Comparison of ENCODE assay signal across 8 cellular contexts in the genomic region with DNA sequence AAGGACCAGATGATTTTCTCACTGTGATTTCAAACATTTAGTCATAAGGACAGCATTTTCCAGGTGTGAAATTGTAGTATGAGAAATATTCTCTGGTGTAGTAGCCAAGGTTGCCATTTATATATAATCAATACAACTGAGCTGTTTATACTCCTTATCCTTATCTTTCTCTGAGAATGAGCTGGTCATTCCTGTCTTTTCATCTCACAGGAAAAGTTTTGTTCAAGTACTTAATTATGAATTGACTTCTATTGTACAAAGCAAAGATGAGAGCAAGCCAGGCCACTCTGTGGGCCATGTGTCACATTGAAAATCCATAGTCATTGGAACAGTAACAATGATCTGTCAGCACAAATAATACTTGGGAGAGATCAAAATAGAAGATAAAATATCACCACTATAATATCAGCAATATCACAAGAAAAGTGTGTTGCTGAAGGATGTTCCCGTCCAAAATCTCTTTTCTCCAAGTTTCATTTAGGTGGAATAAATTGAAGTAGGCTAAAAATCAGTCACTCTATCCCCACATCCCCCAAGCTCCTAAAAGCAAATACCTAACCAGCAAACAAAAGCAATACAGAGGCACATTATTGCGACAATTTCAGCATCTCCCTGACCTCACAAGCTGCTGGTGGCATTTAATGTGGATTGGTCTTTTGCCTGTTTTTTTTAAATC. TPM values are rescaled to one million over a fixed set of nuclear protein-coding genes. Genes with fewer than 3 reads are reported as not detected.
"Had no signal": no experiment of that assay in that cellular context is flagged by ENCODE, and none has a peak within 500 bp of the region (broad histone marks: within the 10 kb centered on the region; RNA-seq: fewer than 3 reads in every experiment).

No MANE protein-coding gene starts in this region.

- DNase-seq: H9, HCEC 1CT, IMR-90 had no signal

- FAIRE-seq: H1, H54, HTR-8/SVneo had no signal

- ATAC-seq: GM23338 had no signal

RNA-seq across cellular contexts. Expression of gene RIT2, which starts 2.1 kb away (rescaled TPM):
- total RNA-seq: HT-29, IMR-90 had no signal
